13 cellular contexts compared by ENCODE assay signal in the genomic region with DNA sequence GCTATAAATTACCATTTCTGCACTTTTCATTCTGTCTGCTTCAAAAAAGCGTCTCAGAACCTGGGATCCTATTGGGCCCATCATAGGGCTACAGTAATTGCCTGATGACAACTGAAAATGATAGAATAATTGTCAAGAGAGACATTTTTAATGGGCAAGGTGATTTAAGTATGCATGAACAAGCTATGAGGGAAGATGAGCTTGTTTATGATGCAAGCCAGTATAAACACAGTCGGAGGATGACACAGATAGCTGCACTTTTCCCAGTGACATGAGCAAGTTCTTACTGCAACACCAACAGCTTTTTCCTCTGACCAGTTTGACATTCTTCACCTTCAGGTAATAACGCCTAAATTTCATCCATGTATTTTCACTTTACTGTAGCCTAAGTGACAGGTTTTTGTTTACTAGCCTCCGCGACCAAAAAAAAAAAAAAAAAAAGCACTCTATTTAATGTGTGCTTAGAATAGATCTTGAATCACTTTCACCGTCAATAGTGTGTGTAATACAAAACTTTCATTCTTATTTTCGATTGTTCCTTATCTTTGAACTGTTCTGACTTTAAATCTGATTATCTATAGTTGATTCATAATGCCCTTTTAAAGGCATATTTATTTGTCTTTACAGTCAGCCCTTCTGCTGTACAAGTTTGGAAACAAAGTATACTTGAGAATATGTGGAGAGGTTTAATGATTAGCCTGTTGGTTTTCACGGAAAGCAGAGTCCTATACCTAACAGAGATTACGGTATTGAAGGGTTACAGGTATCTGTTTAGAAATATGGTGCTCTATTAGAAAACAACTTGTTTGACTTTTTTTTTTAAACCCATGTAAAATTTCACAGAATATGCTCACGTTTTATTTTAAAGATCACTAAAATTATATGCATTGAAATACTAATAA. TPM values are rescaled to one million over a fixed set of nuclear protein-coding genes. Genes with fewer than 3 reads are reported as not detected.
A peak's percentile ranks its signal among the peaks of the same experiment; 100 is the strongest.
DNase-seq lines count a peak whose midpoint lies in the region; ATAC-seq, FAIRE-seq and TF ChIP-seq lines count a peak whose summit lies in the region.
"Had no signal": no experiment of that assay in that cellular context is flagged by ENCODE, and none has a peak within 500 bp of the region (broad histone marks: within the 10 kb centered on the region; RNA-seq: fewer than 3 reads in every experiment).

No MANE protein-coding gene starts in this region.

- no peak for DNase-seq in A549 (ENCODE audit: low read depth in 1 of 2, low spot score in 1 of 2)
- DNase-seq in IMR-90: peak; percentile 40
- DNase-seq in epithelial cell of esophagus (ENCODE audit: low read depth): peak; percentile 21
- DNase-seq in CD4-positive, alpha-beta T cell: no peak
- DNase-seq in NCI-H1436 treated with DMSO at 0.1 percent for 48 hours (lab: John Stamatoyannopoulos, UW): no peak
- DNase-seq: activated CD4-positive, alpha-beta T cell treated with anti-CD3 and anti-CD28 coated beads for 4 hours; body of pancreas; islet precursor cell; NCI-H446 had no signal

- no peaks in the 10 kb centered on the region for H3K27me3 Mint-ChIP-seq in CD4-positive, alpha-beta T cell

- H3K36me3 ChIP-seq in IMR-90 (ENCODE audit: control insufficient read depth, insufficient read depth, low read length) (no peaks in the 10 kb centered on the region), neuron (ENCODE audit: insufficient read depth, low read length) (no peaks in the 10 kb centered on the region)
- H3K36me3 ChIP-seq: BLaER1 treated with 17β-estradiol and CSF1 and Interleukin-3, amounts not matched to agents 10 nM and 100 nM had no signal

- H3K4me1 ChIP-seq in A549: peaks cover 17% of the 10 kb centered on the region
- H3K4me1 ChIP-seq in IMR-90 (ENCODE audit: control insufficient read depth, insufficient read depth, low read length): peaks cover 13% of the 10 kb centered on the region
- peaks cover 72% of the 10 kb centered on the region for H3K4me1 ChIP-seq in neuron (ENCODE audit: insufficient read depth, low read length)

- no peak overlapping the region for H2AFZ ChIP-seq in IMR-90 (replicated peaks; ENCODE audit: low read length, poor library complexity)
- H2AFZ ChIP-seq in neuron (ENCODE audit: low read depth, low read length): no peak overlapping the region

- POLR2A ChIA-PET in A549 (lab: Yijun Ruan, JAX): no interaction called here
- POLR2A ChIA-PET in IMR-90 (lab: Charles Lee; ENCODE audit: unreplicated experiment): no interaction called here
- POLR2A ChIA-PET in CD4-positive, alpha-beta T cell (lab: Charles Lee): no interaction called here

- H2AK9ac ChIP-seq in IMR-90 (replicated peaks; ENCODE audit: low read depth, low read length, poor library complexity): no peak overlapping the region

- intact Hi-C loops in IMR-90 (cut with micrococcal nuclease): no loop called here
- intact Hi-C loops in CD4-positive, alpha-beta T cell (cut with DNase I, micrococcal nuclease): no loop called here

- no peaks in the 10 kb centered on the region for H3K36me3 Mint-ChIP-seq in CD4-positive, alpha-beta T cell (ENCODE audit: low read depth)

- no peaks in the 10 kb centered on the region for H3K79me1 ChIP-seq in IMR-90 (ENCODE audit: low read depth in 1 of 2, low read length in 2 of 2)

- no peak overlapping the region for H4K5ac ChIP-seq in IMR-90 (ENCODE audit: low read depth, low read length)

- BruUV-seq in IMR-90 (replicated peaks; lab: Mats Ljungman, UMichigan): no TSS peak

- H4K8ac ChIP-seq in IMR-90 (ENCODE audit: low read depth in 2 of 2, low read length in 2 of 2): no peak overlapping the region

- no peak overlapping the region for H3K4ac ChIP-seq in IMR-90 (ENCODE audit: low read depth, low read length)

- dilution Hi-C loops in IMR-90 (cut with HindIII; ENCODE audit: low sequenced_read_pairs, unreplicated experiment): no loop called here

- H3K4me2 ChIP-seq in A549 (peak overlapping the region; percentile 40; the same call in 2 of the 3 replicates), IMR-90 (ENCODE audit: low read depth, low read length) (0 out of 2 replicates have a peak overlapping the region, but pooled peaks have one; percentile 33)

- H3K27me3 ChIP-seq in IMR-90 (ENCODE audit: control insufficient read depth, insufficient read depth, low read length): no peaks in the 10 kb centered on the region
- H3K27me3 ChIP-seq in neuron (ENCODE audit: insufficient read depth, low read length): no peaks in the 10 kb centered on the region
- no peaks in the 10 kb centered on the region for H3K27me3 ChIP-seq in CD4-positive, alpha-beta T cell (ENCODE audit: control insufficient read depth, insufficient read depth, low read length)
- H3K27me3 ChIP-seq: body of pancreas had no signal

- H3K14ac ChIP-seq in IMR-90 (replicated peaks; ENCODE audit: low read depth, low read length): no peak overlapping the region

- in situ Hi-C loops in IMR-90 (cut with MboI; ENCODE audit: low sequenced_read_pairs): no loop called here

- no peak overlapping the region for H3K9ac ChIP-seq in IMR-90 (ENCODE audit: low read depth, low read length)
- H3K9ac ChIP-seq: BLaER1 treated with 17β-estradiol and CSF1 and Interleukin-3, amounts not matched to agents 10 nM and 100 nM had no signal

- H3K56ac ChIP-seq in IMR-90 (ENCODE audit: extremely low read depth, insufficient read depth, low read length): no peak overlapping the region

- TF ChIP-seq CTCF in A549 (IDR thresholded peaks at IDR 0.05): no peak
- TF ChIP-seq CTCF in IMR-90 (conservative IDR thresholded peaks at IDR 0.05; ENCODE audit: low read depth, low read length): no peak
- TF ChIP-seq CTCF in epithelial cell of esophagus (IDR thresholded peaks at IDR 0.05; ENCODE audit: insufficient read depth, low read depth, low read length, missing control alignments): no peak
- no peak for TF ChIP-seq CTCF in CD4-positive, alpha-beta T cell (IDR thresholded peaks at IDR 0.05)

- no peak overlapping the region for H2BK15ac ChIP-seq in IMR-90 (ENCODE audit: low read depth, low read length)

- H4K20me1 ChIP-seq in IMR-90 (ENCODE audit: insufficient read depth, low read length): no peaks in the 10 kb centered on the region
- H4K20me1 ChIP-seq: BLaER1 treated with 17β-estradiol and CSF1 and Interleukin-3, amounts not matched to agents 10 nM and 100 nM had no signal

- no peak overlapping the region for H3K23ac ChIP-seq in IMR-90 (ENCODE audit: low read depth, low read length)

- no peak overlapping the region for H3K4me3 Mint-ChIP-seq in CD4-positive, alpha-beta T cell

- FAIRE-seq in A549 (lab: Jason Lieb, UNC): no peak

- H3K18ac ChIP-seq in IMR-90 (ENCODE audit: low read depth, low read length): no peak overlapping the region

- no peaks in the 10 kb centered on the region for H3K9me3 Mint-ChIP-seq in CD4-positive, alpha-beta T cell

- 22% methylated on average over 10 of the region's 10 CpGs for WGBS in A549 (ENCODE audit: missing lambda C conversion rate)
- WGBS in IMR-90 (ENCODE audit: extremely low coverage in 2 of 2, insufficient read length in 1 of 2), 2 experiments: no CpG with 5 or more reads among the region's 10 CpGs

- no peak overlapping the region for H3K4me3 ChIP-seq in A549
- no peak overlapping the region for H3K4me3 ChIP-seq in IMR-90 (ENCODE audit: insufficient read depth, low read depth, low read length)
- no peak overlapping the region for H3K4me3 ChIP-seq in epithelial cell of esophagus (ENCODE audit: low read length)
- H3K4me3 ChIP-seq in neuron (ENCODE audit: low read length): peak overlapping the region; percentile 57
- H3K4me3 ChIP-seq: body of pancreas had no signal

- H4K91ac ChIP-seq in IMR-90 (ENCODE audit: insufficient read depth, low read depth, low read length): no peak overlapping the region

- TF ChIP-seq EP300 in A549 (IDR thresholded peaks at IDR 0.05): no peak

- TF ChIP-seq RAD21 in A549 (conservative IDR thresholded peaks at IDR 0.05 in 1 of 2, IDR thresholded peaks at IDR 0.05 in 1 of 2): no peak
- no peak for TF ChIP-seq RAD21 in IMR-90 (IDR thresholded peaks at IDR 0.05; ENCODE audit: low read length)

- CTCF ChIA-PET in A549 (lab: Yijun Ruan, JAX): interaction anchor here (0.7 kb wide), 3 partner anchors 14 to 1439 kb away, joined by 3 read pairs; no protein-coding TSS in a partner anchor
- CTCF ChIA-PET in IMR-90 (lab: Yijun Ruan, JAX): interaction anchor here (0.6 to 0.8 kb wide), 2 partner anchors 10 to 483 kb away, joined by 3 to 6 read pairs; no protein-coding TSS in a partner anchor
- CTCF ChIA-PET in CD4-positive, alpha-beta T cell (lab: Charles Lee): no interaction called here

- no peak for TF ChIP-seq POLR2A in A549 (IDR thresholded peaks at IDR 0.05; ENCODE audit: low read length)
- TF ChIP-seq POLR2A in IMR-90 (IDR thresholded peaks at IDR 0.05; ENCODE audit: low read depth, low read length): no peak

- H3K9me3 ChIP-seq in A549 (no peaks in the 10 kb centered on the region), IMR-90 (ENCODE audit: control insufficient read depth, insufficient read depth, low read length) (no peaks in the 10 kb centered on the region), neuron (ENCODE audit: low read length) (no peaks in the 10 kb centered on the region)
- no peaks in the 10 kb centered on the region for H3K9me3 ChIP-seq in CD4-positive, alpha-beta T cell (ENCODE audit: control insufficient read depth, low read length)
- H3K9me3 ChIP-seq: BLaER1 treated with 17β-estradiol and CSF1 and Interleukin-3, amounts not matched to agents 10 nM and 100 nM; body of pancreas had no signal

- no peak overlapping the region for H2BK120ac ChIP-seq in IMR-90 (ENCODE audit: low read depth, low read length)

- H3K27ac Mint-ChIP-seq in CD4-positive, alpha-beta T cell: no peak overlapping the region

- H2AK5ac ChIP-seq in IMR-90 (ENCODE audit: low read depth, low read length): no peak overlapping the region

- ATAC-seq in A549 (peak in 1 of 2 experiments; percentile 37; a peak in 2 of 6 replicates), IMR-90 (ENCODE audit: low read depth) (no peak), HG03469 (IDR thresholded peaks at IDR 0.05; ENCODE audit: unreplicated experiment) (no peak), HG02623 (IDR thresholded peaks at IDR 0.05; ENCODE audit: unreplicated experiment) (no peak)
- ATAC-seq in CD4-positive, alpha-beta T cell (ENCODE audit: poor library complexity): no peak
- ATAC-seq: body of pancreas had no signal

- H2BK20ac ChIP-seq in IMR-90 (ENCODE audit: low read depth, low read length): no peak overlapping the region

- no peaks in the 10 kb centered on the region for H3K4me1 Mint-ChIP-seq in CD4-positive, alpha-beta T cell (ENCODE audit: low read depth)

- no peak overlapping the region for H2BK5ac ChIP-seq in IMR-90 (ENCODE audit: low read depth, low read length, poor library complexity, severe bottlenecking)

- peaks cover 6% of the 10 kb centered on the region; the same call in 1 of the 2 replicates for H3K9me1 ChIP-seq in IMR-90 (ENCODE audit: insufficient read depth, low read length)

- H3K27ac ChIP-seq in A549 (no peak overlapping the region), IMR-90 (ENCODE audit: insufficient read depth, low read length) (no peak overlapping the region)
- no peak overlapping the region for H3K27ac ChIP-seq in CD4-positive, alpha-beta T cell (ENCODE audit: low read depth, low read length)
- H3K27ac ChIP-seq: BLaER1 treated with 17β-estradiol and CSF1 and Interleukin-3, amounts not matched to agents 10 nM and 100 nM had no signal

RNA-seq across cellular contexts. Expression of gene FOXP2, which starts 1.7 kb away (rescaled TPM):
- polyA plus RNA-seq in A549 (2011; rRNA removed) (0.05 and 0.12 TPM in 2 replicates), A549 (2017; fragmentation: RNase III; extraction: RNeasy Plus Mini Kit Qiagen cat#74134 plus additional on column Dnase treatment) (not detected in 3 replicates), IMR-90 (2012; rRNA removed) (0.89 and 1.4 TPM in 2 replicates)
- polyA plus RNA-seq in A549 (2012; cell fraction: cytosol; rRNA removed): not detected in 2 replicates
- polyA plus RNA-seq in A549 (2012; cell fraction: nucleus; rRNA removed): not detected in 2 replicates
- 0.44 and 0.50 TPM in 2 replicates for polyA minus RNA-seq in A549 (2011; rRNA and poly(A)+ RNA removed)
- total RNA-seq in IMR-90 (2012; rRNA removed): 1.1 and 1.7 TPM in 2 replicates
- 0.66 and 0.89 TPM in 2 replicates for polyA plus RNA-seq in IMR-90 (2012; cell fraction: cytosol; rRNA removed)
- 0.76 and 1.9 TPM in 2 replicates for polyA plus RNA-seq in IMR-90 (2012; cell fraction: nucleus; rRNA removed; ENCODE audit: low replicate concordance)
- total RNA-seq in CD4-positive, alpha-beta T cell: not detected

Comparison
In these comparisons a context has a peak if more than half of its experiments do, and no peak if none do; other contexts are left out.
1. DNase-seq: peak in IMR-90 (single experiment) and epithelial cell of esophagus (single experiment); none in A549 (0 of 2), CD4-positive, alpha-beta T cell (0 of 10) and NCI-H1436 treated with DMSO at 0.1 percent for 48 hours (single experiment).